In the genomic region with DNA sequence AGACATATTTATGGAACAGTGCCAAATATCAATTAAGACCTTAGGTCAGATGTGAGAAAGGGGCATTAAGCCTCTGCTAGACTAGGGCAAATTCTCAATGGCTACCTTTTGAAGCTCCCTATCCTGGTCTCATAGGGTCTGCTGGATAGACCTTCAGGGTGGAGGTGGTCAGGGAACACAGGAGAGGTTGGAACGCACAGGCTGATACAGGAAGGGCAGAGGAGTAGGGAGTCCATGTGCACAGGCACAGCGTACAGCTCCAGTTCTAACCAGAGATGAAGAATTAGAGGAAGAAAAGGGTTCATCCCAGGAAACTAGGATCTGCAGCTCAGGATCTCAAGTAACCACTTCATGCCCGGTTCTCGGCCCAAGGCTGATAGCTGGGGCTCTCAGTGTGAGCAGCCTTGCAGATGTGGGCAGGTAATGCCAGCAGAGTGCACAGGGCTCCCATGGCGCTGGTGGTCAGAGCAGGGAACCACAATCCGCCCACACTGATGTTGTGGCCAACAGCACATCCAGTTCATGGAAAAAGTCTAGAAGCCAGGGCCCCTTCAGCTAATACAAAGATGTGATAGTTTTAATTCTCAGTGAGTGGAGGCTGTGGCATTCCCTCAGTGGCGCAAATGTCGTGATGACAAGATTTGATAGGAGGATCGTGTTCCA, we compare ENCODE assay signal across 15 cellular contexts. TPM values are rescaled to one million over a fixed set of nuclear protein-coding genes. Genes with fewer than 3 reads are reported as not detected.
"Had no signal": no experiment of that assay in that cellular context is flagged by ENCODE, and none has a peak within 500 bp of the region (broad histone marks: within the 10 kb centered on the region; RNA-seq: fewer than 3 reads in every experiment).

No MANE protein-coding gene starts in this region.

- H2AFZ ChIP-seq: hepatocyte had no signal

- DNase-seq: activated CD4-positive, alpha-beta T cell treated with anti-CD3 and anti-CD28 coated beads, Interleukin-2, amount 10 ng/mL, durations not matched to agents 7 days and 5 days; activated gamma-delta T cell; dermis blood vessel endothelial cell; effector memory CD8-positive, alpha-beta T cell; left cardiac atrium; natural killer cell; posterior cingulate gyrus; spleen; stimulated activated CD4-positive, alpha-beta T cell treated with anti-CD3 and anti-CD28 coated beads, Interleukin-4, amount 100 ng/mL, for 4 hours; substantia nigra; tibial artery had no signal

- H3K4me3 ChIP-seq: hepatocyte, spleen, tibial artery had no signal

- H3K27ac Mint-ChIP-seq: activated CD4-positive, alpha-beta T cell treated with anti-CD3 and anti-CD28 coated beads, Interleukin-2, amount 10 ng/mL, durations not matched to agents 7 days and 5 days; activated naive CD4-positive, alpha-beta T cell treated with anti-CD3 and anti-CD28 coated beads, Interleukin-2, amount 50 U/mL, for 24 hours; effector memory CD8-positive, alpha-beta T cell; natural killer cell; T-helper 2 cell treated with Interferon-gamma antibody and Interleukin-4, amounts not matched to agents 5 μg/mL and 100 μg/mL, for 36 hours had no signal

- H3K27ac ChIP-seq: hepatocyte, spleen, tibial artery had no signal

- ATAC-seq: effector memory CD8-positive, alpha-beta T cell; left cardiac atrium; natural killer cell had no signal

- H3K27me3 ChIP-seq: hepatocyte had no signal

- H3K4me3 Mint-ChIP-seq: activated CD4-positive, alpha-beta T cell treated with anti-CD3 and anti-CD28 coated beads, Interleukin-2, amount 10 ng/mL, durations not matched to agents 7 days and 5 days; activated naive CD4-positive, alpha-beta T cell treated with anti-CD3 and anti-CD28 coated beads, Interleukin-2, amount 50 U/mL, for 24 hours; effector memory CD8-positive, alpha-beta T cell; natural killer cell; T-helper 2 cell treated with Interferon-gamma antibody and Interleukin-4, amounts not matched to agents 5 μg/mL and 100 μg/mL, for 36 hours had no signal

- H3K9me3 Mint-ChIP-seq: activated CD4-positive, alpha-beta T cell treated with anti-CD3 and anti-CD28 coated beads, Interleukin-2, amount 10 ng/mL, durations not matched to agents 7 days and 5 days; activated naive CD4-positive, alpha-beta T cell treated with anti-CD3 and anti-CD28 coated beads, Interleukin-2, amount 50 U/mL, for 24 hours; natural killer cell; T-helper 2 cell treated with Interferon-gamma antibody and Interleukin-4, amounts not matched to agents 5 μg/mL and 100 μg/mL, for 36 hours had no signal

- H3K4me2 ChIP-seq: hepatocyte had no signal

- H3K36me3 Mint-ChIP-seq: activated naive CD4-positive, alpha-beta T cell treated with anti-CD3 and anti-CD28 coated beads, Interleukin-2, amount 50 U/mL, for 24 hours; natural killer cell had no signal

- H3K9me3 ChIP-seq: spleen, tibial artery had no signal

- H3K36me3 ChIP-seq: spleen, tibial artery had no signal

RNA-seq across cellular contexts. Expression of a gene that starts 3.4 kb away (rescaled TPM):
- total RNA-seq: activated CD8-positive, alpha-beta memory T cell treated with anti-CD3 and anti-CD28 coated beads for 36 hours; natural killer cell had no signal
